ENCODE assay signal across 23 cellular contexts in the genomic region with DNA sequence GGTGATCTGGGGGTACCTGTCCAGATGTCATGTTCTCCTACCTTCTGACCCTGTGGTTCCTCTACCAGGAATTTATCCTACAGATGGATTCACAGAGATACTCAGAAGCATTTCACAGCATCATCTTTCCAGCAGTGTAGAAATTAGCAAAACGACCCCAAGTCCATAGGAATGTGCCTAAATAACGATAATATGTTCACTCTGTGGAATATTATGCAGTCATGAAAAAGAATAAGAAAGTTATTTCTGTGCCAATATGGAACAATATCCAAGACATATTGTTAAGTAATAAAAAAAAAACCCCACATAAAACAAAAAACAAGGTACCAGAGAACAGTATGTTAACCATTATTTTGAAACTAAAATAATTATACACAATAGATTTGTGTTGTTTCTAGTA.
"Had no signal": no experiment of that assay in that cellular context is flagged by ENCODE, and none has a peak within 500 bp of the region (broad histone marks: within the 10 kb centered on the region; RNA-seq: fewer than 3 reads in every experiment).

No MANE protein-coding gene starts in this region.

- FAIRE-seq: colon, endothelial cell of umbilical vein, frontal cortex, islet of Langerhans, keratinocyte had no signal

- H2AFZ ChIP-seq: hepatocyte had no signal

- H3K27me3 ChIP-seq: dorsolateral prefrontal cortex, foreskin keratinocyte, gastroesophageal sphincter, hepatocyte had no signal

- H3K4me1 ChIP-seq: foreskin keratinocyte, gastroesophageal sphincter, heart left ventricle, left lung, lower lobe of right lung had no signal

- H3K4me2 ChIP-seq: hepatocyte had no signal

- H3K79me2 ChIP-seq: hepatocyte had no signal

- H3K27ac ChIP-seq: coronary artery, dorsolateral prefrontal cortex, esophagus muscularis mucosa, foreskin keratinocyte, gastroesophageal sphincter, heart left ventricle, hepatocyte, left lung, lower lobe of right lung had no signal

- H3K36me3 ChIP-seq: esophagus muscularis mucosa, gastroesophageal sphincter, heart left ventricle, left lung, lower lobe of right lung had no signal

- DNase-seq: dermis blood vessel endothelial cell; dorsolateral prefrontal cortex; effector CD4-positive, alpha-beta T cell; effector memory CD4-positive, alpha-beta T cell; foreskin keratinocyte; heart left ventricle; hypothalamus; left cardiac atrium; left lung; left ventricle myocardium superior; lower lobe of right lung; mesenchymal stem cell; mucosa of descending colon; naive B cell had no signal

- H3K4me3 ChIP-seq: coronary artery, dorsolateral prefrontal cortex, esophagus muscularis mucosa, gastroesophageal sphincter, heart left ventricle, hepatocyte, left lung, lower lobe of right lung, mucosa of descending colon had no signal

- H3K9me3 ChIP-seq: esophagus muscularis mucosa, heart left ventricle, left lung, lower lobe of right lung, mucosa of descending colon had no signal
